Comparison of ENCODE assay signal across 13 cellular contexts in the genomic region with DNA sequence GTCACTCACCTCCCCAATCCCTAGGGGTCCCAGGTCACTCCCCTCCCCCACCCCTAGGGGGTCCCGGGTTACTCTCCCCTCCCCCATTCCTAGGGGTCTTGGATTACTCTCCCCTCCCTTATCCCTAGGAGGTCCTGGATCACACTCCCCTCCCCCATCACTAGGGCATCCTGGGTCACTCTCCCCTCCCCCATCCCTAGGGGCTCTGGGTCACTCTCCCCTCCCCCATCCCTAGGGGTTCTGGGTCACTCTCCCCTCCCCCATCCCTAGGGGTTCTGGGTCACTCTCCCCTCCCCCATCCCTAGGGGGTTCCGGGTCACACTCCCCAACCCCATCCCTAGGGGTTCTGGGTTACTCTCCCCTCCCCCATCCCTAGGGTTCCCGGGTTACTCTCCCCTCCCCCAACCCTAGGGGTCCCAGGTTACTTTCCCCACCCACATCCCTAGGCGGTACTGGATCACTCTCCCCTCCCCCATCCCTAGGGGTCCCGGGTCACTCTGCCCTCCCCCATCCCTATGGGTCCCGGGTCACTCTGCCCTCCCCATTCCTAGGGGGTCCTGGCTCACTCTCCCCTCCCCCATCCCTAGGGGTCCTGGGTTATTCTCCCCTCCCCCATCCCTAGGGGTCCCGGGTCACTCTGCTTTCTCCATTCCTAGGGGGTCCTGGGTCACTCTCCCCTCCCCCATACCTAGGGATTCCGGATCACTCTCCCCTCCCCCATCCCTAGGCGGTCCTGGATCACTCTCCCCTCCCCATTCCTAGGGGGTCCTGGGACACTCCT. TPM values are rescaled to one million over a fixed set of nuclear protein-coding genes. Genes with fewer than 3 reads are reported as not detected.
DNase-seq lines count a peak whose midpoint lies in the region; ATAC-seq and TF ChIP-seq lines count a peak whose summit lies in the region.
"Had no signal": no experiment of that assay in that cellular context is flagged by ENCODE, and none has a peak within 500 bp of the region (broad histone marks: within the 10 kb centered on the region; RNA-seq: fewer than 3 reads in every experiment).

No MANE protein-coding gene starts in this region.

- POLR2A ChIA-PET in OCI-LY7 (lab: Charles Lee) = no interaction called here

- H3K4me1 Mint-ChIP-seq in glutamatergic neuron (ENCODE audit: low read depth, unreplicated experiment) = peaks cover 1% of the 10 kb centered on the region
- H3K4me1 Mint-ChIP-seq: WTC11 had no signal

- no peak for TF ChIP-seq EP300 in suprapubic skin (IDR thresholded peaks at IDR 0.05)

- peaks cover 14% of the 10 kb centered on the region for H3K9me3 ChIP-seq in OCI-LY7 (ENCODE audit: low read length)
- no peaks in the 10 kb centered on the region for H3K9me3 ChIP-seq in suprapubic skin
- H3K9me3 ChIP-seq: upper lobe of left lung had no signal

- no peak overlapping the region for H2AFZ ChIP-seq in OCI-LY7 (ENCODE audit: low read length)

- H3K36me3 Mint-ChIP-seq in glutamatergic neuron (ENCODE audit: unreplicated experiment) = peaks cover 43% of the 10 kb centered on the region

- no peak for ATAC-seq in HG02970 (IDR thresholded peaks at IDR 0.05; ENCODE audit: low FRiP score, unreplicated experiment)
- ATAC-seq: WTC11 had no signal

- no peak overlapping the region for H3K27ac ChIP-seq in OCI-LY7 (ENCODE audit: low read depth, low read length, poor library complexity, severe bottlenecking)
- no peak overlapping the region for H3K27ac ChIP-seq in suprapubic skin

- H3K9me2 ChIP-seq in OCI-LY7 (ENCODE audit: insufficient read depth, low read length) = no peaks in the 10 kb centered on the region

- peak overlapping the region; percentile 96 for H3K4me3 ChIP-seq in OCI-LY7 (ENCODE audit: low read depth, low read length, poor library complexity, severe bottlenecking)
- H3K4me3 ChIP-seq in suprapubic skin = no peak overlapping the region

- H3K27ac Mint-ChIP-seq in glutamatergic neuron (ENCODE audit: unreplicated experiment) = no peak overlapping the region
- H3K27ac Mint-ChIP-seq: WTC11 had no signal

- CTCF ChIA-PET in OCI-LY7 (lab: Charles Lee; ENCODE audit: unreplicated experiment) = no interaction called here

- H3K4me1 ChIP-seq in OCI-LY7 (ENCODE audit: insufficient read depth, low read length, poor library complexity, severe bottlenecking) (peaks cover 22% of the 10 kb centered on the region), suprapubic skin (peaks cover 26% of the 10 kb centered on the region)

- WGBS in suprapubic skin = 83% methylated on average over 9 of the region's 9 CpGs

- no peak for TF ChIP-seq POLR2A in suprapubic skin (IDR thresholded peaks at IDR 0.05)

- DNase-seq in activated naive CD4-positive, alpha-beta T cell treated with Interleukin-2 at 50 U/mL for 16 hours = peak; percentile 1
- no peak for DNase-seq in activated naive CD4-positive, alpha-beta T cell (lab: John Stamatoyannopoulos, UW)
- DNase-seq in OCI-LY7 (ENCODE audit: low spot score) = no peak
- no peak for DNase-seq in glutamatergic neuron
- DNase-seq in suprapubic skin (ENCODE audit: low spot score in 2 of 2) = peak; percentile 60 to 69
- no peak for DNase-seq in amniotic stem cell (lab: John Stamatoyannopoulos, UW)
- DNase-seq in NCI-H226 = no peak
- DNase-seq: mammary epithelial cell, NCI-H2029 treated with DMSO at 0.1 percent for 48 hours, nucleus accumbens had no signal

- H3K36me3 ChIP-seq in OCI-LY7 (ENCODE audit: insufficient read depth, low read length) (peaks cover 30% of the 10 kb centered on the region), suprapubic skin (no peaks in the 10 kb centered on the region)
- H3K36me3 ChIP-seq: upper lobe of left lung had no signal

- no peaks in the 10 kb centered on the region for H4K20me1 ChIP-seq in OCI-LY7 (ENCODE audit: insufficient read depth, low read length)

- peaks cover 30% of the 10 kb centered on the region for H3K9me3 Mint-ChIP-seq in glutamatergic neuron (ENCODE audit: unreplicated experiment)

- H3K4me2 ChIP-seq in OCI-LY7 (ENCODE audit: low read length) = peak overlapping the region; percentile 76

- no peaks in the 10 kb centered on the region for H3K27me3 ChIP-seq in suprapubic skin
- H3K27me3 ChIP-seq: upper lobe of left lung had no signal

- intact Hi-C loops in OCI-LY7 (cut with micrococcal nuclease; ENCODE audit: unreplicated experiment) = loop anchor here (5.0 to 10.0 kb wide), 3 partner anchors 42 to 1157 kb away; no protein-coding TSS in a partner anchor

- H3K4me3 Mint-ChIP-seq in glutamatergic neuron (ENCODE audit: unreplicated experiment) = no peak overlapping the region

- no TSS peak for BruUV-seq in OCI-LY7 (replicated peaks; lab: Mats Ljungman, UMichigan)

- no peak for TF ChIP-seq CTCF in OCI-LY7 (conservative IDR thresholded peaks at IDR 0.05; ENCODE audit: low read length)
- peak; percentile 13 for TF ChIP-seq CTCF in glutamatergic neuron (IDR thresholded peaks at IDR 0.05; ENCODE audit: partially characterized antibody, unreplicated experiment)
- no peak for TF ChIP-seq CTCF in suprapubic skin (IDR thresholded peaks at IDR 0.05)

- peaks cover 13% of the 10 kb centered on the region for H3K27me3 Mint-ChIP-seq in glutamatergic neuron (ENCODE audit: unreplicated experiment)

- H3K79me2 ChIP-seq in OCI-LY7 (ENCODE audit: insufficient read depth, low read depth, low read length) = peaks cover 47% of the 10 kb centered on the region

RNA-seq across cellular contexts. Expression of gene ASMTL, which starts 2.1 kb away (rescaled TPM):
- 17.2 and 17.6 TPM in 2 replicates for total RNA-seq in OCI-LY7 (2014; rRNA removed; shearing (Covaris generic))
- 32.8 and 37.0 TPM in 2 replicates for total RNA-seq in OCI-LY7 (2022)
- total RNA-seq in glutamatergic neuron (ENCODE audit: unreplicated experiment) = 45.5 TPM
- total RNA-seq in suprapubic skin = 10 to 100 TPM; 19.4 to 27.7 (median 24.4) TPM

RNA-seq across cellular contexts. Expression of gene SLC25A6, which starts 58.7 kb away (rescaled TPM):
- 196 and 211 TPM in 2 replicates for total RNA-seq in OCI-LY7 (2014; rRNA removed; shearing (Covaris generic))
- total RNA-seq in OCI-LY7 (2022) (444 and 492 TPM in 2 replicates), glutamatergic neuron (ENCODE audit: unreplicated experiment) (411 TPM), suprapubic skin (100 to 1,000 TPM; 250 to 408 (median 336) TPM)

Comparison
In these comparisons a context has a peak if more than half of its experiments do, and no peak if none do; other contexts are left out.
1. DNase-seq: peak in activated naive CD4-positive, alpha-beta T cell treated with Interleukin-2 at 50 U/mL for 16 hours (single experiment) and suprapubic skin (2 of 2); none in activated naive CD4-positive, alpha-beta T cell (0 of 4), OCI-LY7 (single experiment), glutamatergic neuron (single experiment), amniotic stem cell (single experiment) and NCI-H226 (single experiment).